ENCODE assay signal across 1 cellular context in genomic region chr11:66438009-66438503, GRCh38.
TF ChIP-seq lines count a peak whose summit lies in the region.

No MANE protein-coding gene starts in this region.

TF ChIP-seq in HepG2, 621 proteins besides CTCF, POLR2A, EP300 and RAD21:
- 0 out of 2 replicates have a peak, but pooled peaks have one; percentile 3 for TF ChIP-seq ZNF598 (CRISPR knock-in tag; IDR thresholded peaks at IDR 0.05; ENCODE audit: borderline replicate concordance)
- TF ChIP-seq ZNF740 (CRISPR knock-in tag; IDR thresholded peaks at IDR 0.05): no peak
- no peak for TF ChIP-seq HMGA1 (CRISPR knock-in tag; conservative IDR thresholded peaks at IDR 0.05)
- TF ChIP-seq TP53 (CRISPR knock-in tag; conservative IDR thresholded peaks at IDR 0.05): no peak
- no peak for TF ChIP-seq ZNF34 (CRISPR knock-in tag; IDR thresholded peaks at IDR 0.05; ENCODE audit: borderline replicate concordance)
